In genomic region chr3:151204530-151205401, GRCh38 we compare ENCODE assay signal across 23 cellular contexts. TPM values are rescaled to one million over a fixed set of nuclear protein-coding genes. Genes with fewer than 3 reads are reported as not detected.
A peak's percentile ranks its signal among the peaks of the same experiment; 100 is the strongest.
DNase-seq lines count a peak whose midpoint lies in the region; ATAC-seq and TF ChIP-seq lines count a peak whose summit lies in the region.
"Had no signal": no experiment of that assay in that cellular context is flagged by ENCODE, and none has a peak within 500 bp of the region (broad histone marks: within the 10 kb centered on the region; RNA-seq: fewer than 3 reads in every experiment).

No MANE protein-coding gene starts in this region.

- intact Hi-C loops in activated CD4-positive, alpha-beta T cell treated with anti-CD3 and anti-CD28 coated beads, Interleukin-2, amount 10 ng/mL, durations not matched to agents 24 days and 14 days (cut with micrococcal nuclease) = loop anchor here (2.0 to 5.0 kb wide), 8 partner anchors 117 to 1958 kb away; partner anchors contain the start of genes MED12L, RAP2B, SELENOT and TSC22D2
- intact Hi-C loops in posterior vena cava (cut with DNase I) = no loop called here

- peak; percentile 75 for DNase-seq in activated CD4-positive, alpha-beta T cell treated with anti-CD3 and anti-CD28 coated beads, Interleukin-2, amount 10 ng/mL, durations not matched to agents 24 days and 14 days
- DNase-seq in activated CD4-positive, alpha-beta T cell treated with anti-CD3 and anti-CD28 coated beads for 1 hour = no peak
- no peak for DNase-seq in activated naive CD8-positive, alpha-beta T cell treated with anti-CD3 and anti-CD28 coated beads, Interleukin-2, amount 50 U/mL, for 24 hours
- DNase-seq in progenitor cell of endocrine pancreas (ENCODE audit: low spot score, unreplicated experiment) (no peak), posterior vena cava (ENCODE audit: low spot score) (no peak)
- no peak for DNase-seq in stimulated activated CD4-positive, alpha-beta T cell treated with anti-CD3 and anti-CD28 coated beads, Interleukin-12 subunit alpha, Interleukin-12 subunit beta, amount 100 ng/mL, for 4 hours
- DNase-seq: activated CD8-positive, alpha-beta memory T cell treated with anti-CD3 and anti-CD28 coated beads, Interleukin-2, amount 50 U/mL, for 4 hours; anterior cingulate cortex; DMS79 treated with DMSO at 0.1 percent for 48 hours; hypothalamus; Karpas-422; kidney glomerular epithelial cell; NCI-H1092; NCI-H526 treated with DMSO at 0.1 percent for 48 hours; uterus had no signal

- peak overlapping the region; percentile 65; the same call in 1 of the 2 replicates for H2AFZ ChIP-seq in OCI-LY3 (ENCODE audit: low read depth, low read length)

- H3K4me3 Mint-ChIP-seq in activated CD4-positive, alpha-beta T cell treated with anti-CD3 and anti-CD28 coated beads, Interleukin-2, amount 10 ng/mL, durations not matched to agents 24 days and 14 days = peak overlapping the region; percentile 86
- peak overlapping the region; percentile 70 for H3K4me3 Mint-ChIP-seq in activated naive CD8-positive, alpha-beta T cell treated with anti-CD3 and anti-CD28 coated beads, Interleukin-2, amount 50 U/mL, for 24 hours
- H3K4me3 Mint-ChIP-seq in progenitor cell of endocrine pancreas (ENCODE audit: low read depth) = no peak overlapping the region
- H3K4me3 Mint-ChIP-seq: CD14-positive monocyte, mesothelial cell of epicardium had no signal

- no peaks in the 10 kb centered on the region for H3K9me3 Mint-ChIP-seq in activated CD4-positive, alpha-beta T cell treated with anti-CD3 and anti-CD28 coated beads, Interleukin-2, amount 10 ng/mL, durations not matched to agents 24 days and 14 days
- no peaks in the 10 kb centered on the region for H3K9me3 Mint-ChIP-seq in activated naive CD8-positive, alpha-beta T cell treated with anti-CD3 and anti-CD28 coated beads, Interleukin-2, amount 50 U/mL, for 24 hours
- no peaks in the 10 kb centered on the region for H3K9me3 Mint-ChIP-seq in progenitor cell of endocrine pancreas (ENCODE audit: low read depth)
- H3K9me3 Mint-ChIP-seq: CD14-positive monocyte, mesothelial cell of epicardium had no signal

- no peaks in the 10 kb centered on the region for H3K9me3 ChIP-seq in OCI-LY3 (ENCODE audit: insufficient read depth, low read length)
- H3K9me3 ChIP-seq: A549, HAP-1, neutrophil, uterus had no signal

- no peaks in the 10 kb centered on the region for H3K27me3 ChIP-seq in OCI-LY3 (ENCODE audit: low read depth, low read length)
- H3K27me3 ChIP-seq: neutrophil, uterus had no signal

- H3K4me3 ChIP-seq in OCI-LY3 (ENCODE audit: low read length) = peak overlapping the region; percentile 5; the same call in 1 of the 2 replicates
- H3K4me3 ChIP-seq: A549, HAP-1, uterus had no signal

- peak; percentile 42 for ATAC-seq in activated naive CD8-positive, alpha-beta T cell treated with anti-CD3 and anti-CD28 coated beads, Interleukin-2, amount 50 U/mL, for 24 hours
- ATAC-seq in HG02588 (IDR thresholded peaks at IDR 0.05; ENCODE audit: unreplicated experiment) = no peak
- ATAC-seq: A549, Panc1 had no signal

- peak overlapping the region; percentile 57 for H3K27ac ChIP-seq in OCI-LY3 (ENCODE audit: low read length)
- H3K27ac ChIP-seq: A549, neutrophil, uterus had no signal

- H4K20me1 ChIP-seq in OCI-LY3 (ENCODE audit: insufficient read depth, low read length) = no peaks in the 10 kb centered on the region

- no peaks in the 10 kb centered on the region for H3K36me3 ChIP-seq in OCI-LY3 (replicated peaks; ENCODE audit: low read depth, low read length)
- H3K36me3 ChIP-seq: HAP-1, neutrophil, uterus had no signal

- H3K4me2 ChIP-seq in OCI-LY3 (ENCODE audit: low read length) = peak overlapping the region; percentile 72
- H3K4me2 ChIP-seq: A549 had no signal

- H3K36me3 Mint-ChIP-seq in activated CD4-positive, alpha-beta T cell treated with anti-CD3 and anti-CD28 coated beads, Interleukin-2, amount 10 ng/mL, durations not matched to agents 24 days and 14 days (ENCODE audit: low read depth) = peaks cover 31% of the 10 kb centered on the region
- H3K36me3 Mint-ChIP-seq in activated naive CD8-positive, alpha-beta T cell treated with anti-CD3 and anti-CD28 coated beads, Interleukin-2, amount 50 U/mL, for 24 hours (ENCODE audit: low read depth) = peaks cover 33% of the 10 kb centered on the region
- H3K36me3 Mint-ChIP-seq in progenitor cell of endocrine pancreas (ENCODE audit: insufficient read depth) = no peaks in the 10 kb centered on the region
- H3K36me3 Mint-ChIP-seq: CD14-positive monocyte, mesothelial cell of epicardium had no signal

- H3K27me3 Mint-ChIP-seq in activated CD4-positive, alpha-beta T cell treated with anti-CD3 and anti-CD28 coated beads, Interleukin-2, amount 10 ng/mL, durations not matched to agents 24 days and 14 days = no peaks in the 10 kb centered on the region
- peaks cover 2% of the 10 kb centered on the region for H3K27me3 Mint-ChIP-seq in activated naive CD8-positive, alpha-beta T cell treated with anti-CD3 and anti-CD28 coated beads, Interleukin-2, amount 50 U/mL, for 24 hours
- H3K27me3 Mint-ChIP-seq in progenitor cell of endocrine pancreas = no peaks in the 10 kb centered on the region

- H3K4me1 ChIP-seq in OCI-LY3 (ENCODE audit: low read length) = peaks cover 36% of the 10 kb centered on the region
- H3K4me1 ChIP-seq: A549, HAP-1, uterus had no signal

- TF ChIP-seq CTCF in OCI-LY3 (IDR thresholded peaks at IDR 0.05; ENCODE audit: low read depth, low read length) = no peak
- TF ChIP-seq CTCF in progenitor cell of endocrine pancreas (IDR thresholded peaks at IDR 0.05; ENCODE audit: unreplicated experiment) = no peak

- H3K4me1 Mint-ChIP-seq in activated CD4-positive, alpha-beta T cell treated with anti-CD3 and anti-CD28 coated beads, Interleukin-2, amount 10 ng/mL, durations not matched to agents 24 days and 14 days = peaks cover 51% of the 10 kb centered on the region
- peaks cover 86% of the 10 kb centered on the region for H3K4me1 Mint-ChIP-seq in activated naive CD8-positive, alpha-beta T cell treated with anti-CD3 and anti-CD28 coated beads, Interleukin-2, amount 50 U/mL, for 24 hours
- H3K4me1 Mint-ChIP-seq in progenitor cell of endocrine pancreas (ENCODE audit: low read depth) = no peaks in the 10 kb centered on the region

- no peaks in the 10 kb centered on the region for H3K79me2 ChIP-seq in OCI-LY3 (ENCODE audit: low read length)

- peak overlapping the region; percentile 21; the same call in 1 of the 2 replicates for H3K9ac ChIP-seq in OCI-LY3 (ENCODE audit: low read length)

- H3K27ac Mint-ChIP-seq in activated CD4-positive, alpha-beta T cell treated with anti-CD3 and anti-CD28 coated beads, Interleukin-2, amount 10 ng/mL, durations not matched to agents 24 days and 14 days = peak overlapping the region; percentile 99
- H3K27ac Mint-ChIP-seq in activated naive CD8-positive, alpha-beta T cell treated with anti-CD3 and anti-CD28 coated beads, Interleukin-2, amount 50 U/mL, for 24 hours = peak overlapping the region; percentile 99
- H3K27ac Mint-ChIP-seq in progenitor cell of endocrine pancreas = peak overlapping the region; percentile 18
- H3K27ac Mint-ChIP-seq: mesothelial cell of epicardium had no signal

RNA-seq across cellular contexts. Expression of gene GPR171, which starts 1.8 kb away (rescaled TPM):
- total RNA-seq in activated CD4-positive, alpha-beta T cell treated with anti-CD3 and anti-CD28 coated beads, Interleukin-2, amount 10 ng/mL, durations not matched to agents 24 days and 14 days = 159 and 164 TPM in 2 replicates
- not detected in 2 replicates for total RNA-seq in progenitor cell of endocrine pancreas
- 1 to 10 TPM in 1 of 2 donors, under 1 TPM in 1; 0.83 to 1.4 TPM for total RNA-seq in posterior vena cava
- total RNA-seq: mesothelial cell of epicardium had no signal

Comparison
In these comparisons a context has a peak if more than half of its experiments do, and no peak if none do; other contexts are left out.
1. H3K27ac Mint-ChIP-seq: peak in every context shown above with its lines; median percentile 99 in activated CD4-positive, alpha-beta T cell treated with anti-CD3 and anti-CD28 coated beads, Interleukin-2, amount 10 ng/mL, durations not matched to agents 24 days and 14 days; 99 in activated naive CD8-positive, alpha-beta T cell treated with anti-CD3 and anti-CD28 coated beads, Interleukin-2, amount 50 U/mL, for 24 hours; 18 in progenitor cell of endocrine pancreas.
2. RNA of gene GPR171, which starts 1.8 kb away (total RNA-seq): 159 to 164 TPM in activated CD4-positive, alpha-beta T cell treated with anti-CD3 and anti-CD28 coated beads, Interleukin-2, amount 10 ng/mL, durations not matched to agents 24 days and 14 days; 0.83 to 1.4 TPM in posterior vena cava and not detected in progenitor cell of endocrine pancreas; every median in the first group is over 10 times any median in the second.